21 cellular contexts compared by ENCODE assay signal in genomic region chr21:15508554-15508953, GRCh38.
"Had no signal": no experiment of that assay in that cellular context is flagged by ENCODE, and none has a peak within 500 bp of the region (broad histone marks: within the 10 kb centered on the region; RNA-seq: fewer than 3 reads in every experiment).

No MANE protein-coding gene starts in this region.

- H3K4me1 Mint-ChIP-seq: neural progenitor cell had no signal

- DNase-seq: effector memory CD4-positive, alpha-beta T cell; gastrocnemius medialis; heart right ventricle; hypothalamus; islet precursor cell; mammary epithelial cell; naive thymus-derived CD8-positive, alpha-beta T cell; nucleus accumbens; ovary; small intestine; stimulated activated CD4-positive, alpha-beta T cell treated with anti-CD3 and anti-CD28 coated beads, Interleukin-12 subunit alpha, Interleukin-12 subunit beta, amount 100 ng/mL, for 4 hours; testis; upper lobe of right lung had no signal

- H3K4me3 ChIP-seq: esophagus muscularis mucosa, gastrocnemius medialis, heart right ventricle, neural progenitor cell, ovary, right atrium auricular region, testis, tibial nerve, upper lobe of right lung, vagina had no signal

- H2AFZ ChIP-seq: neural progenitor cell had no signal

- H3K9ac ChIP-seq: neural progenitor cell had no signal

- H3K4me3 Mint-ChIP-seq: naive thymus-derived CD8-positive, alpha-beta T cell; neural progenitor cell; stimulated activated naive CD8-positive, alpha-beta T cell treated with anti-CD3 and anti-CD28 coated beads, Interleukin-15, Interleukin-2, amounts not matched to agents 100 ng/mL and 50 ng/mL, for 24 hours had no signal

- H3K36me3 ChIP-seq: esophagus muscularis mucosa, gastrocnemius medialis, heart right ventricle, neural progenitor cell, ovary, right atrium auricular region, tibial nerve, upper lobe of right lung, vagina had no signal

- H3K27ac ChIP-seq: epithelial cell of prostate, esophagus muscularis mucosa, gastrocnemius medialis, heart right ventricle, neural progenitor cell, ovary, right atrium auricular region, testis, tibial nerve, upper lobe of right lung, vagina had no signal

- H3K9me3 Mint-ChIP-seq: stimulated activated naive CD8-positive, alpha-beta T cell treated with anti-CD3 and anti-CD28 coated beads, Interleukin-15, Interleukin-2, amounts not matched to agents 100 ng/mL and 50 ng/mL, for 24 hours had no signal

- H3K4me1 ChIP-seq: esophagus muscularis mucosa, gastrocnemius medialis, neural progenitor cell, right atrium auricular region, testis, tibial nerve, upper lobe of right lung, vagina had no signal

- H3K36me3 Mint-ChIP-seq: neural progenitor cell had no signal

- ATAC-seq: gastrocnemius medialis; heart right ventricle; left lobe of liver; naive thymus-derived CD8-positive, alpha-beta T cell; upper lobe of right lung had no signal

- H3K9me3 ChIP-seq: esophagus muscularis mucosa, gastrocnemius medialis, heart right ventricle, ovary, right atrium auricular region, testis, tibial nerve, upper lobe of right lung, vagina had no signal

- H3K4me2 ChIP-seq: neural progenitor cell had no signal

- H3K27me3 Mint-ChIP-seq: naive thymus-derived CD8-positive, alpha-beta T cell; stimulated activated naive CD8-positive, alpha-beta T cell treated with anti-CD3 and anti-CD28 coated beads, Interleukin-15, Interleukin-2, amounts not matched to agents 100 ng/mL and 50 ng/mL, for 24 hours had no signal

- H3K27me3 ChIP-seq: esophagus muscularis mucosa, gastrocnemius medialis, heart right ventricle, neural progenitor cell, ovary, right atrium auricular region, testis, tibial nerve, upper lobe of right lung, vagina had no signal

- H3K27ac Mint-ChIP-seq: naive thymus-derived CD8-positive, alpha-beta T cell; neural progenitor cell; stimulated activated naive CD8-positive, alpha-beta T cell treated with anti-CD3 and anti-CD28 coated beads, Interleukin-15, Interleukin-2, amounts not matched to agents 100 ng/mL and 50 ng/mL, for 24 hours had no signal
